ENCODE assay signal across 8 cellular contexts in the genomic region with DNA sequence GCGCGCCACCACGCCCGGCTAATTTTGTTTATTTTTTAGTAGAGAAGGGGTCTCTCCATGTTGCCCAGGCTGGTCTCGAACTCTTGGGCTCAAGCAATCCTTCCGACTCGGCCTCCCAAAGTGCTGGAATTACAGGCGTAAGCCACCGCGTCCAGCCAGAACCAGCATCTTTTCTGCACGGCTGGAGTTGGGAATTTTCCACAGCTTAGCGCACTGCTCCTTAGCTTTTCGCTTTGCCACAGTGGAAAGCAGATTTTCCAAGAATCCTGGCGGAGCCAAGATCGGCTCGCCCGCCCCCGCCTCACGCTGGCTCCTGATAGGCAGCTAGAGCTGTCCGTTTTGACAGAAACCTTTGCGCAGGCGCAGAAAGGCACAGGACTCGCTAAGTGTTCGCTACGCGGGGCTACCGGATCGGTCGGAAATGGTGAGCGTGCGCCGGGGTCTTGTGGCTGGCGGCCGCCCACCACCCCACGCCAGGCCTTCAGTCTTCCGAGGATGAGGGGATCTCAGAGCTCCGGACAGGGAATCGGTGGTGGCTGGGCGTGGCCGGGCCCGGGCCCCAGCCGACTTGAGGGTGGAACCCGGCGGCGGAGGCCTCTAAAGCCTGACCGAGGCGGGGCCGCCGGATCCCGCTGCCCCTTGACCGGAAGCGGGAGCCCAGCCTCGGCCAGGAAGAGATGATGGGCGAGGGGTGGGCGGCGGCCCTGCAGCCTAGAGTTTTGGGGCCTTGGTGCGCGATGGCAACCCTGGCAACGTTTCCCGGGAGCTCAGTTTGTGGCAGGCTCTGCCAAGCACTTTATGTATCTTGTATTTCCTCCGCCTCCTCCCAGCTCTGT. TPM values are rescaled to one million over a fixed set of nuclear protein-coding genes. Genes with fewer than 3 reads are reported as not detected.
A peak's percentile ranks its signal among the peaks of the same experiment; 100 is the strongest.
DNase-seq lines count a peak whose midpoint lies in the region; ATAC-seq and TF ChIP-seq lines count a peak whose summit lies in the region.

A gene (plus strand): TSS at position 385 of the 836 bp plus-strand sequence. CDS start 37 bp downstream, at position 422.

- H3K27ac ChIP-seq in spleen, result peak within 1 kb of the TSS; percentile 81 to 97 (median 95)

- H3K9me3 ChIP-seq in spleen, result no peaks in the 10 kb centered on the region

- intact Hi-C loops in spleen (cut with DNase I; ENCODE audit: low total_unique reads), result no loop called here

- peak; percentile 89 for DNase-seq in AG09309 (ENCODE audit: low read depth)
- DNase-seq in NCI-H446 (lab: John Stamatoyannopoulos, UW), result peak; percentile 92 to 98
- DNase-seq in activated CD4-positive, CD25-positive, alpha-beta regulatory T cell treated with anti-CD3 and anti-CD28 coated beads, Interleukin-2, amount 50 U/mL, for 16 hours (ENCODE audit: low read depth, low spot score), result peak; percentile 92
- peak; percentile 92 for DNase-seq in central memory CD4-positive, alpha-beta T cell
- peak; percentile 99 for DNase-seq in inferior parietal cortex (ENCODE audit: extremely low spot score)
- DNase-seq in spleen, result peak; percentile 96

- H3K27me3 ChIP-seq in spleen (replicated peaks in 1 of 7), result no peaks in the 10 kb centered on the region

- ATAC-seq in GM19023 (IDR thresholded peaks at IDR 0.05; ENCODE audit: unreplicated experiment), result peak; percentile 68
- peak; percentile 73 for ATAC-seq in HG03280 (IDR thresholded peaks at IDR 0.05; ENCODE audit: unreplicated experiment)

- no peak for TF ChIP-seq CTCF in AG09309 (IDR thresholded peaks at IDR 0.05; ENCODE audit: control insufficient read depth, insufficient read depth, low read depth, low read length, missing control alignments)
- no peak for TF ChIP-seq CTCF in spleen (IDR thresholded peaks at IDR 0.05 in 8 of 11, conservative IDR thresholded peaks at IDR 0.05 in 3 of 11)

- H3K36me3 ChIP-seq in spleen, result peaks cover 0 to 41% (median 3%) of the 10 kb centered on the region in 6 donors

- H3K4me3 ChIP-seq in AG09309 (ENCODE audit: control insufficient read depth, low read depth, low read length), result peak within 1 kb of the TSS; percentile 71
- H3K4me3 ChIP-seq in spleen, result peak within 1 kb of the TSS; percentile 60 to 94 (median 78)

- peak in 1 of 3 donors; percentile 78 for TF ChIP-seq POLR2A in spleen (IDR thresholded peaks at IDR 0.05)

- WGBS in spleen, 5 donors, result 0% methylated on average over 29 to 61 of the region's 61 CpGs

- peaks cover 17 to 69% (median 50%) of the 10 kb centered on the region in 6 donors for H3K4me1 ChIP-seq in spleen

RNA-seq across cellular contexts. Expression of the gene that starts here (rescaled TPM):
- 100 to 1,000 TPM in 3 of 7 donors, 10 to 100 TPM in 4; 72.0 to 209 (median 91.9) TPM for total RNA-seq in spleen
- polyA plus RNA-seq in spleen, result 100 to 1,000 TPM; 151 to 190 (median 166) TPM

Comparison
In these comparisons a context has a peak if more than half of its experiments do, and no peak if none do; other contexts are left out.
1. Peak in every context shown above with its lines: DNase-seq, ATAC-seq, H3K4me3 ChIP-seq and H3K27ac ChIP-seq.